8 cellular contexts compared by ENCODE assay signal in the genomic region with DNA sequence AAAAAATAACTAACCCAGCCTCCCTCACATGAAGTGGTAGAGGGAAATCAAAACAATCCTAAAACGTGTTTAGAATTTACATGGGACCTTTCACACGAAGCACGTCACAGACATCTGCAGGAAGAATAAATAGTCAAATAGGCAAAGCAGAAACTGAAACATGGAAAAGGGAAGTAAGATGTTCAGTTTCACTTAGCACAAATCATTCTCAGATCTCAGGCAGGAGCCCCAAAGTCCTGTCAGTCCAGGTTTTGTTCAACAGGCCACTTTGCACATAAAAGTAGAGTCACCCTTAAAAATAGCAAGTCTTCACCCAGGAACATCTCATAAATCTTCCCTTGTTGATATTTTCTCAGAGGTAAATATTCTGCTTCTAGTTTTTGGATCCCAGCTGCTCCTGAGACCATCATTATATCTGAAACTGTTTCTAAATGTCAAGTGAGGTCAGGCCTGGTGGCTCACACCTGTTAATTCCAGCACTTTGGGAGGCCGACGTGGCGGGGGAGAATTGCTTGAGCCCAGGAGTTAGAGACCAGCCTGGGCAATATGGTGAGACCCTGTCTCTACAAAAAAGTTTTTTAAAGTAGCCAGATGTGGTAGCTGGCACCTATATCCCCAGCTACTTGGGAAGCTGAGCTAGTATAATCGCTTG. TPM values are rescaled to one million over a fixed set of nuclear protein-coding genes. Genes with fewer than 3 reads are reported as not detected.
DNase-seq lines count a peak whose midpoint lies in the region; ATAC-seq, FAIRE-seq and TF ChIP-seq lines count a peak whose summit lies in the region.

No MANE protein-coding gene starts in this region.

- H3K36me3 ChIP-seq in HepG2 (replicated peaks in 1 of 2; ENCODE audit: control insufficient read depth in 1 of 2, insufficient read depth in 2 of 2, low read length in 2 of 2), result no peaks in the 10 kb centered on the region
- H3K36me3 ChIP-seq in right lobe of liver, result no peaks in the 10 kb centered on the region
- H3K36me3 ChIP-seq in upper lobe of right lung, result no peaks in the 10 kb centered on the region

- intact Hi-C loops in HepG2 (cut with micrococcal nuclease; ENCODE audit: unreplicated experiment) (no loop called here), right lobe of liver (cut with DNase I) (no loop called here), activated B cell treated with CpG ODN at 0.5 μM for 24 hours (cut with micrococcal nuclease) (loop anchor here (1.0 to 10.0 kb wide), 5 partner anchors 22 to 210 kb away; partner anchors contain the start of gene LRCH3), upper lobe of right lung (cut with DNase I) (no loop called here)

- no peaks in the 10 kb centered on the region; a peak in 1 of 5 replicates for H3K27me3 ChIP-seq in HepG2 (ENCODE audit: control insufficient read depth in 1 of 2, insufficient read depth in 2 of 2, low read length in 2 of 2)
- no peaks in the 10 kb centered on the region for H3K27me3 ChIP-seq in right lobe of liver
- H3K27me3 ChIP-seq in upper lobe of right lung, result no peaks in the 10 kb centered on the region

- DNase-seq in HepG2 (ENCODE audit: low spot score) (no peak), right lobe of liver (no peak), activated B cell treated with CpG ODN at 0.5 μM for 24 hours (no peak), upper lobe of right lung (peak; percentile 40), NCI-H2196 treated with DMSO at 0.1 percent for 48 hours (lab: John Stamatoyannopoulos, UW; ENCODE audit: unreplicated experiment) (no peak), cerebellar nuclear complex (lab: John Stamatoyannopoulos, UW) (no peak)
- DNase-seq in activated CD8-positive, alpha-beta memory T cell treated with anti-CD3 and anti-CD28 coated beads, Interleukin-2, amount 50 U/mL, for 48 hours, result no peak

- H3K9ac ChIP-seq in HepG2 (ENCODE audit: insufficient read depth, low read depth, low read length), result no peak overlapping the region

- H3K27me3 Mint-ChIP-seq in activated B cell treated with CpG ODN at 0.5 μM for 24 hours, result no peaks in the 10 kb centered on the region

- no peak for FAIRE-seq in HepG2 (lab: Jason Lieb, UNC)

- no peak overlapping the region for H3K27ac ChIP-seq in HepG2 (ENCODE audit: extremely low read length, insufficient read depth, low read length)
- H3K27ac ChIP-seq in right lobe of liver, result no peak overlapping the region
- no peak overlapping the region for H3K27ac ChIP-seq in upper lobe of right lung

- H3K27ac Mint-ChIP-seq in activated B cell treated with CpG ODN at 0.5 μM for 24 hours, result peak overlapping the region; percentile 98

- ATAC-seq in HepG2 (no peak), right lobe of liver (no peak), HG03103 (IDR thresholded peaks at IDR 0.05; ENCODE audit: low read depth, unreplicated experiment) (peak; percentile 34), activated B cell treated with CpG ODN at 0.5 μM for 24 hours (ENCODE audit: low read depth) (peak; percentile 19), upper lobe of right lung (no peak)

- in situ Hi-C loops in HepG2 (cut with HindIII; ENCODE audit: extremely low pct_ligation_motif_present, low pct_unique_long_range_greater_than_20kb), result no loop called here

- no peaks in the 10 kb centered on the region for H3K9me3 Mint-ChIP-seq in activated B cell treated with CpG ODN at 0.5 μM for 24 hours

- no peaks in the 10 kb centered on the region for H4K20me1 ChIP-seq in HepG2 (ENCODE audit: insufficient read depth, low read length)

- H3K36me3 Mint-ChIP-seq in activated B cell treated with CpG ODN at 0.5 μM for 24 hours (ENCODE audit: low read depth), result peaks cover 40% of the 10 kb centered on the region

- BruUV-seq in HepG2 (replicated peaks; lab: Mats Ljungman, UMichigan), result TSS peak; percentile 43

- WGBS in HepG2 (ENCODE audit: low lambda C conversion rate), result 89% methylated on average over 7 of the region's 7 CpGs
- 80% methylated on average over 7 of the region's 7 CpGs for WGBS in right lobe of liver (ENCODE audit: insufficient coverage, low coverage, low lambda C conversion rate, missing lambda C conversion rate)

- H3K79me2 ChIP-seq in HepG2 (ENCODE audit: insufficient read depth, low read length), result peaks cover 11% of the 10 kb centered on the region

- TF ChIP-seq CTCF in HepG2 (CRISPR knock-in tag; IDR thresholded peaks at IDR 0.05), result no peak
- TF ChIP-seq CTCF in right lobe of liver (IDR thresholded peaks at IDR 0.05), result no peak
- no peak for TF ChIP-seq CTCF in activated B cell treated with CpG ODN at 0.5 μM for 24 hours (IDR thresholded peaks at IDR 0.05)
- no peak for TF ChIP-seq CTCF in upper lobe of right lung (IDR thresholded peaks at IDR 0.05)

- no peak for TF ChIP-seq EP300 in HepG2 (IDR thresholded peaks at IDR 0.05; ENCODE audit: low read depth in 2 of 2, low read length in 2 of 2)
- TF ChIP-seq EP300 in HepG2 (CRISPR knock-in tag; IDR thresholded peaks at IDR 0.05; ENCODE audit: borderline replicate concordance), result no peak

- no peak for TF ChIP-seq RAD21 in HepG2 (CRISPR knock-in tag; IDR thresholded peaks at IDR 0.05)

- TF ChIP-seq POLR2A in HepG2 (IDR thresholded peaks at IDR 0.05; ENCODE audit: insufficient read depth in 1 of 2, low read depth in 2 of 2, low read length in 2 of 2) (no peak), right lobe of liver (IDR thresholded peaks at IDR 0.05) (no peak)

- peaks cover 71% of the 10 kb centered on the region for H3K4me1 Mint-ChIP-seq in activated B cell treated with CpG ODN at 0.5 μM for 24 hours

- H3K4me1 ChIP-seq in HepG2 (ENCODE audit: insufficient read depth, low read length) (peaks cover 20% of the 10 kb centered on the region), right lobe of liver (peaks cover 0 to 17% (median 0%) of the 10 kb centered on the region in 4 donors), upper lobe of right lung (peaks cover 15% of the 10 kb centered on the region)

- no peak overlapping the region for H3K4me3 ChIP-seq in HepG2 (replicated peaks in 1 of 3; ENCODE audit: insufficient read depth in 1 of 3, low read depth in 2 of 3, low read length in 3 of 3)
- H3K4me3 ChIP-seq in right lobe of liver, result no peak overlapping the region
- no peak overlapping the region for H3K4me3 ChIP-seq in upper lobe of right lung

- POLR2A ChIA-PET in HepG2 (lab: Yijun Ruan, JAX), result no interaction called here
- POLR2A ChIA-PET in activated B cell treated with CpG ODN at 0.5 μM for 24 hours (lab: Charles Lee), result interaction anchor here (0.6 to 6.6 kb wide), 15 partner anchors 11 to 1455 kb away, joined by 3 to 171 read pairs (median 5); partner anchors contain the start of genes FYTTD1 and LRCH3

- CTCF ChIA-PET in HepG2 (lab: Yijun Ruan, JAX; ENCODE audit: low intra/inter-chr PET ratio, low total read pairs) (no interaction called here), activated B cell treated with CpG ODN at 0.5 μM for 24 hours (lab: Charles Lee) (interaction anchor here (1.0 to 1.8 kb wide), 2 partner anchors 16 to 23 kb away, joined by 3 to 5 read pairs; no protein-coding TSS in a partner anchor)

- no peak overlapping the region for H3K4me2 ChIP-seq in HepG2 (ENCODE audit: low read depth, low read length)

- no peaks in the 10 kb centered on the region for H3K9me3 ChIP-seq in HepG2 (ENCODE audit: low read length)
- H3K9me3 ChIP-seq in right lobe of liver, result no peaks in the 10 kb centered on the region
- H3K9me3 ChIP-seq in upper lobe of right lung, result no peaks in the 10 kb centered on the region

- no peak overlapping the region for H2AFZ ChIP-seq in HepG2 (ENCODE audit: low read length)

- H3K4me3 Mint-ChIP-seq in activated B cell treated with CpG ODN at 0.5 μM for 24 hours, result peak overlapping the region; percentile 94

RNA-seq across cellular contexts. Expression of gene RUBCN, which starts 1.9 kb away (rescaled TPM):
- total RNA-seq in HepG2 (2016; rRNA removed; fragmentation: Illumina TruSeq; extraction: Trizol), result 4.8 and 5.2 TPM in 2 replicates
- total RNA-seq in HepG2 (2016; cell fraction: cytosol; rRNA removed; fragmentation: Illumina TruSeq; extraction: Trizol; ENCODE audit: low read depth), result 1.7 and 2.2 TPM in 2 replicates
- total RNA-seq in HepG2 (2016; cell fraction: insoluble cytoplasmic fraction; rRNA removed; fragmentation: Illumina TruSeq; extraction: Trizol), result 4.4 and 6.1 TPM in 2 replicates
- total RNA-seq in HepG2 (2016; cell fraction: membrane; rRNA removed; fragmentation: Illumina TruSeq; extraction: Trizol), result 3.9 and 4.0 TPM in 2 replicates
- 5.3 and 5.7 TPM in 2 replicates for total RNA-seq in HepG2 (2016; cell fraction: nucleus; rRNA removed; fragmentation: Illumina TruSeq; extraction: Trizol)
- polyA plus RNA-seq in HepG2 (2011; rRNA removed), result 6.5 and 8.1 TPM in 2 replicates
- polyA plus RNA-seq in HepG2 (2011; cell fraction: cytosol; rRNA removed), result 2.9 and 3.5 TPM in 2 replicates
- 16.7 and 22.2 TPM in 2 replicates for polyA plus RNA-seq in HepG2 (2011; cell fraction: nucleus; rRNA removed)
- polyA plus RNA-seq in HepG2 (2012), result 3.4 and 4.4 TPM in 2 replicates
- 0.63 and 0.68 TPM in 2 replicates for polyA plus RNA-seq in HepG2 (2016; cell fraction: cytosol; fragmentation: Illumina TruSeq; extraction: Trizol; ENCODE audit: low read depth)
- 3.2 and 4.5 TPM in 2 replicates for polyA plus RNA-seq in HepG2 (2016; cell fraction: insoluble cytoplasmic fraction; fragmentation: Illumina TruSeq; extraction: Trizol; ENCODE audit: low read depth)
- 1.2 and 1.3 TPM in 2 replicates for polyA plus RNA-seq in HepG2 (2016; cell fraction: membrane; fragmentation: Illumina TruSeq; extraction: Trizol; ENCODE audit: low read depth)
- 13.0 and 13.9 TPM in 2 replicates for polyA plus RNA-seq in HepG2 (2016; cell fraction: nucleus; fragmentation: Illumina TruSeq; extraction: Trizol; ENCODE audit: insufficient read depth, low read depth)
- polyA minus RNA-seq in HepG2 (2011; rRNA and poly(A)+ RNA removed; ENCODE audit: low replicate concordance), result 10.1 and 33.6 TPM in 2 replicates
- 4.4 and 5.1 TPM in 2 replicates for polyA minus RNA-seq in HepG2 (2011; cell fraction: cytosol; rRNA and poly(A)+ RNA removed)
- polyA minus RNA-seq in HepG2 (2011; cell fraction: nucleus; rRNA and poly(A)+ RNA removed), result 10.8 and 14.2 TPM in 2 replicates
- 10 to 100 TPM in 2 of 6 experiments, 1 to 10 TPM in 4; 6.4 to 19.4 (median 7.7) TPM for total RNA-seq in right lobe of liver
- total RNA-seq in activated B cell treated with CpG ODN at 0.5 μM for 24 hours, result 196 and 217 TPM in 2 replicates
- total RNA-seq in upper lobe of right lung, result 35.2 TPM

RNA-seq across cellular contexts. Expression of gene FYTTD1, which starts 14.9 kb away (rescaled TPM):
- total RNA-seq in HepG2 (2016; rRNA removed; fragmentation: Illumina TruSeq; extraction: Trizol), result 28.8 and 51.6 TPM in 2 replicates
- total RNA-seq in HepG2 (2016; cell fraction: cytosol; rRNA removed; fragmentation: Illumina TruSeq; extraction: Trizol; ENCODE audit: low read depth), result 5.3 and 5.6 TPM in 2 replicates
- 28.6 and 50.2 TPM in 2 replicates for total RNA-seq in HepG2 (2016; cell fraction: insoluble cytoplasmic fraction; rRNA removed; fragmentation: Illumina TruSeq; extraction: Trizol)
- total RNA-seq in HepG2 (2016; cell fraction: membrane; rRNA removed; fragmentation: Illumina TruSeq; extraction: Trizol), result 12.7 and 14.5 TPM in 2 replicates
- total RNA-seq in HepG2 (2016; cell fraction: nucleus; rRNA removed; fragmentation: Illumina TruSeq; extraction: Trizol), result 12.1 and 14.7 TPM in 2 replicates
- 6.5 and 6.9 TPM in 2 replicates for polyA plus RNA-seq in HepG2 (2011; rRNA removed)
- polyA plus RNA-seq in HepG2 (2011; cell fraction: cytosol; rRNA removed), result 4.9 and 5.6 TPM in 2 replicates
- 2.6 and 3.5 TPM in 2 replicates for polyA plus RNA-seq in HepG2 (2011; cell fraction: nucleus; rRNA removed)
- polyA plus RNA-seq in HepG2 (2012), result 16.6 and 18.2 TPM in 2 replicates
- polyA plus RNA-seq in HepG2 (2016; cell fraction: cytosol; fragmentation: Illumina TruSeq; extraction: Trizol; ENCODE audit: low read depth), result 1.4 and 1.7 TPM in 2 replicates
- polyA plus RNA-seq in HepG2 (2016; cell fraction: insoluble cytoplasmic fraction; fragmentation: Illumina TruSeq; extraction: Trizol; ENCODE audit: low read depth), result 35.8 and 41.7 TPM in 2 replicates
- 5.3 TPM in 2 replicates for polyA plus RNA-seq in HepG2 (2016; cell fraction: membrane; fragmentation: Illumina TruSeq; extraction: Trizol; ENCODE audit: low read depth)
- polyA plus RNA-seq in HepG2 (2016; cell fraction: nucleus; fragmentation: Illumina TruSeq; extraction: Trizol; ENCODE audit: insufficient read depth, low read depth), result 17.6 and 20.9 TPM in 2 replicates
- polyA minus RNA-seq in HepG2 (2011; rRNA and poly(A)+ RNA removed; ENCODE audit: low replicate concordance), result 3.0 and 13.4 TPM in 2 replicates
- polyA minus RNA-seq in HepG2 (2011; cell fraction: cytosol; rRNA and poly(A)+ RNA removed), result 9.7 and 10.3 TPM in 2 replicates
- 6.4 and 9.3 TPM in 2 replicates for polyA minus RNA-seq in HepG2 (2011; cell fraction: nucleus; rRNA and poly(A)+ RNA removed)
- total RNA-seq in right lobe of liver, result 10 to 100 TPM; 20.2 to 33.4 (median 23.9) TPM
- total RNA-seq in activated B cell treated with CpG ODN at 0.5 μM for 24 hours, result 78.6 and 84.2 TPM in 2 replicates
- total RNA-seq in upper lobe of right lung, result 46.8 TPM

RNA-seq across cellular contexts. Expression of gene LRCH3, which starts 56.3 kb away (rescaled TPM):
- total RNA-seq in HepG2 (2016; rRNA removed; fragmentation: Illumina TruSeq; extraction: Trizol) (25.5 and 37.8 TPM in 2 replicates), right lobe of liver (10 to 100 TPM; 18.8 to 24.2 (median 21.8) TPM), activated B cell treated with CpG ODN at 0.5 μM for 24 hours (94.1 and 96.1 TPM in 2 replicates), upper lobe of right lung (43.5 TPM)
- 218 and 232 TPM in 2 replicates for total RNA-seq in HepG2 (2016; cell fraction: cytosol; rRNA removed; fragmentation: Illumina TruSeq; extraction: Trizol; ENCODE audit: low read depth)
- total RNA-seq in HepG2 (2016; cell fraction: insoluble cytoplasmic fraction; rRNA removed; fragmentation: Illumina TruSeq; extraction: Trizol), result 24.4 and 24.7 TPM in 2 replicates
- 46.4 and 46.7 TPM in 2 replicates for total RNA-seq in HepG2 (2016; cell fraction: membrane; rRNA removed; fragmentation: Illumina TruSeq; extraction: Trizol)
- 44.1 and 49.3 TPM in 2 replicates for total RNA-seq in HepG2 (2016; cell fraction: nucleus; rRNA removed; fragmentation: Illumina TruSeq; extraction: Trizol)
- 96.6 and 103 TPM in 2 replicates for polyA plus RNA-seq in HepG2 (2011; rRNA removed)
- polyA plus RNA-seq in HepG2 (2011; cell fraction: cytosol; rRNA removed), result 28.4 and 40.4 TPM in 2 replicates
- 91.5 and 98.6 TPM in 2 replicates for polyA plus RNA-seq in HepG2 (2011; cell fraction: nucleus; rRNA removed)
- polyA plus RNA-seq in HepG2 (2012), result 19.7 TPM in 2 replicates
- 1.0 and 1.9 TPM in 2 replicates for polyA plus RNA-seq in HepG2 (2016; cell fraction: cytosol; fragmentation: Illumina TruSeq; extraction: Trizol; ENCODE audit: low read depth)
- polyA plus RNA-seq in HepG2 (2016; cell fraction: insoluble cytoplasmic fraction; fragmentation: Illumina TruSeq; extraction: Trizol; ENCODE audit: low read depth), result 21.2 and 31.8 TPM in 2 replicates
- 4.6 and 5.7 TPM in 2 replicates for polyA plus RNA-seq in HepG2 (2016; cell fraction: membrane; fragmentation: Illumina TruSeq; extraction: Trizol; ENCODE audit: low read depth)
- polyA plus RNA-seq in HepG2 (2016; cell fraction: nucleus; fragmentation: Illumina TruSeq; extraction: Trizol; ENCODE audit: insufficient read depth, low read depth), result 50.6 and 53.6 TPM in 2 replicates
- polyA minus RNA-seq in HepG2 (2011; rRNA and poly(A)+ RNA removed; ENCODE audit: low replicate concordance), result 101 and 103 TPM in 2 replicates
- polyA minus RNA-seq in HepG2 (2011; cell fraction: cytosol; rRNA and poly(A)+ RNA removed), result 46.1 and 64.4 TPM in 2 replicates
- 104 and 122 TPM in 2 replicates for polyA minus RNA-seq in HepG2 (2011; cell fraction: nucleus; rRNA and poly(A)+ RNA removed)

Comparison
In these comparisons a context has a peak if more than half of its experiments do, and no peak if none do; other contexts are left out.
1. ATAC-seq: peak in HG03103 (single experiment) and activated B cell treated with CpG ODN at 0.5 μM for 24 hours (single experiment); none in HepG2 (single experiment), right lobe of liver (0 of 4) and upper lobe of right lung (single experiment).